Comparison of ENCODE assay signal across 15 cellular contexts in genomic region chr12:17108877-17109520, GRCh38.
DNase-seq lines count a peak whose midpoint lies in the region; ATAC-seq and TF ChIP-seq lines count a peak whose summit lies in the region.
"Had no signal": no experiment of that assay in that cellular context is flagged by ENCODE, and none has a peak within 500 bp of the region (broad histone marks: within the 10 kb centered on the region; RNA-seq: fewer than 3 reads in every experiment).

No MANE protein-coding gene starts in this region.

- no peaks in the 10 kb centered on the region for H3K27me3 Mint-ChIP-seq in brain
- H3K27me3 Mint-ChIP-seq: activated B cell treated with CpG ODN at 0.5 μM for 24 hours; activated CD8-positive, alpha-beta memory T cell treated with anti-CD3 and anti-CD28 coated beads, Interleukin-2, amount 10 ng/mL, durations not matched to agents 7 days and 5 days; activated naive CD8-positive, alpha-beta T cell; naive thymus-derived CD4-positive, alpha-beta T cell had no signal

- no peak for ATAC-seq in HG02973 (IDR thresholded peaks at IDR 0.05; ENCODE audit: unreplicated experiment)
- ATAC-seq: activated CD8-positive, alpha-beta memory T cell treated with anti-CD3 and anti-CD28 coated beads, Interleukin-2, amount 10 ng/mL, durations not matched to agents 7 days and 5 days; left ventricle myocardium superior; naive thymus-derived CD4-positive, alpha-beta T cell; upper lobe of right lung had no signal

- H3K9me3 Mint-ChIP-seq in brain, result peaks cover 0 to 8% (median 0%) of the 10 kb centered on the region in 5 experiments

- H3K36me3 Mint-ChIP-seq in brain, result no peaks in the 10 kb centered on the region
- H3K36me3 Mint-ChIP-seq: activated CD8-positive, alpha-beta memory T cell treated with anti-CD3 and anti-CD28 coated beads, Interleukin-2, amount 10 ng/mL, durations not matched to agents 7 days and 5 days; activated naive CD8-positive, alpha-beta T cell; naive thymus-derived CD4-positive, alpha-beta T cell had no signal

- intact Hi-C loops in cardiac septum (cut with DNase I), result no loop called here

- in situ Hi-C loops in Caki2 (cut with HindIII; ENCODE audit: low pct_unique_long_range_greater_than_20kb, low sequenced_read_pairs), result no loop called here

- no peak overlapping the region for H3K4me3 Mint-ChIP-seq in brain
- H3K4me3 Mint-ChIP-seq: activated B cell treated with CpG ODN at 0.5 μM for 24 hours; activated CD8-positive, alpha-beta memory T cell treated with anti-CD3 and anti-CD28 coated beads, Interleukin-2, amount 10 ng/mL, durations not matched to agents 7 days and 5 days; activated naive CD8-positive, alpha-beta T cell; naive thymus-derived CD4-positive, alpha-beta T cell had no signal

- no peak for TF ChIP-seq CTCF in brain (conservative IDR thresholded peaks at IDR 0.05)

- DNase-seq in Caki2 (ENCODE audit: low read depth) (peak; percentile 82), NCI-H1105 (lab: John Stamatoyannopoulos, UW) (peak; percentile 78), NCI-H510A treated with DMSO at 0.1 percent for 48 hours (lab: John Stamatoyannopoulos, UW) (peak; percentile 48), NCI-H526 treated with DMSO at 0.1 percent for 48 hours (lab: John Stamatoyannopoulos, UW) (no peak), cardiac septum (ENCODE audit: low spot score) (no peak), cerebellar cortex (ENCODE audit: low spot score) (no peak)
- DNase-seq: activated B cell treated with CpG ODN at 0.5 μM for 24 hours; activated CD8-positive, alpha-beta memory T cell treated with anti-CD3 and anti-CD28 coated beads, Interleukin-2, amount 10 ng/mL, durations not matched to agents 7 days and 5 days; erythroblast; left ventricle myocardium superior; naive thymus-derived CD4-positive, alpha-beta T cell; upper lobe of right lung had no signal

- H3K4me1 Mint-ChIP-seq in brain, result peaks cover 29% of the 10 kb centered on the region
- H3K4me1 Mint-ChIP-seq: activated B cell treated with CpG ODN at 0.5 μM for 24 hours; activated CD8-positive, alpha-beta memory T cell treated with anti-CD3 and anti-CD28 coated beads, Interleukin-2, amount 10 ng/mL, durations not matched to agents 7 days and 5 days; naive thymus-derived CD4-positive, alpha-beta T cell had no signal

- H3K27ac Mint-ChIP-seq in brain, result peak overlapping the region in 3 of 5 experiments; percentile 22 to 75 (median 61)
- H3K27ac Mint-ChIP-seq: activated B cell treated with CpG ODN at 0.5 μM for 24 hours; activated CD8-positive, alpha-beta memory T cell treated with anti-CD3 and anti-CD28 coated beads, Interleukin-2, amount 10 ng/mL, durations not matched to agents 7 days and 5 days; activated naive CD8-positive, alpha-beta T cell; naive thymus-derived CD4-positive, alpha-beta T cell had no signal

Comparison
In these comparisons a context has a peak if more than half of its experiments do, and no peak if none do; other contexts are left out.
1. DNase-seq: peak in Caki2 (single experiment), NCI-H1105 (single experiment) and NCI-H510A treated with DMSO at 0.1 percent for 48 hours (single experiment); none in NCI-H526 treated with DMSO at 0.1 percent for 48 hours (single experiment), cardiac septum (single experiment) and cerebellar cortex (single experiment).